10 cellular contexts compared by ENCODE assay signal in genomic region chr1:229407206-229408026, GRCh38. TPM values are rescaled to one million over a fixed set of nuclear protein-coding genes. Genes with fewer than 3 reads are reported as not detected.
A peak's percentile ranks its signal among the peaks of the same experiment; 100 is the strongest.
DNase-seq lines count a peak whose midpoint lies in the region; ATAC-seq and TF ChIP-seq lines count a peak whose summit lies in the region.
"Had no signal": no experiment of that assay in that cellular context is flagged by ENCODE, and none has a peak within 500 bp of the region (broad histone marks: within the 10 kb centered on the region; RNA-seq: fewer than 3 reads in every experiment).

No MANE protein-coding gene starts in this region.

- DNase-seq in heart left ventricle = peak in 1 of 5 donors; percentile 39
- DNase-seq in Right ventricle myocardium inferior (ENCODE audit: missing footprints) = no peak
- DNase-seq in colonic mucosa = no peak
- peak; percentile 15 for DNase-seq in naive B cell
- peak; percentile 58 for DNase-seq in upper lobe of right lung
- no peak for DNase-seq in SIG-M5 treated with dmso at 0.1 percent for 504 hours (lab: John Stamatoyannopoulos, UW; ENCODE audit: unreplicated experiment)
- DNase-seq: activated naive CD4-positive, alpha-beta T cell treated with Interleukin-2 at 50 U/mL for 16 hours; DMS 273 treated with DMSO at 0.1 percent for 48 hours had no signal

- H3K36me3 ChIP-seq in heart left ventricle (no peaks in the 10 kb centered on the region), colonic mucosa (no peaks in the 10 kb centered on the region), upper lobe of right lung (no peaks in the 10 kb centered on the region)

- H3K27me3 Mint-ChIP-seq in naive B cell = peaks cover 57 to 78% (median 77%) of the 10 kb centered on the region in 3 donors

- H3K9me3 ChIP-seq in heart left ventricle (no peaks in the 10 kb centered on the region), colonic mucosa (no peaks in the 10 kb centered on the region), upper lobe of right lung (no peaks in the 10 kb centered on the region)

- intact Hi-C loops in heart left ventricle (cut with DNase I) (loop anchor here in 3 of 10 donors (2.0 to 5.0 kb wide), 3 partner anchors 23 to 35 kb away; partner anchors contain the start of gene ACTA1 (in 1 of the 3)), Right ventricle myocardium inferior (cut with DNase I) (no loop called here), colonic mucosa (cut with DNase I) (no loop called here), upper lobe of right lung (cut with DNase I) (no loop called here)

- peaks cover 0 to 3% (median 0%) of the 10 kb centered on the region in 7 donors for H3K9me3 Mint-ChIP-seq in naive B cell

- H3K36me3 Mint-ChIP-seq in naive B cell = no peaks in the 10 kb centered on the region

- H3K27ac ChIP-seq in heart left ventricle (peak overlapping the region in 11 of 12 donors; percentile 19 to 98 (median 91)), colonic mucosa (no peak overlapping the region), upper lobe of right lung (no peak overlapping the region)

- 6 to 11% (median 7%) methylated on average over 41 to 68 of the region's 68 CpGs for WGBS in heart left ventricle, 4 donors

- H3K27ac Mint-ChIP-seq in naive B cell = peak overlapping the region in 1 of 6 donors; percentile 45

- peaks cover 20 to 28% (median 23%) of the 10 kb centered on the region in 3 donors for H3K4me1 Mint-ChIP-seq in naive B cell

- H3K27me3 ChIP-seq in heart left ventricle (peaks cover 0 to 50% (median 25%) of the 10 kb centered on the region in 9 donors), colonic mucosa (peaks cover 10% of the 10 kb centered on the region), upper lobe of right lung (peaks cover 54% of the 10 kb centered on the region)

- peak overlapping the region in 1 of 2 donors; percentile 37 for H3K9ac ChIP-seq in colonic mucosa (ENCODE audit: low read depth in 2 of 2, low read length in 2 of 2)

- TF ChIP-seq POLR2A in heart left ventricle (IDR thresholded peaks at IDR 0.05) = no peak

- TF ChIP-seq CTCF in heart left ventricle (IDR thresholded peaks at IDR 0.05) = no peak
- TF ChIP-seq CTCF in colonic mucosa (IDR thresholded peaks at IDR 0.05) = no peak
- TF ChIP-seq CTCF in upper lobe of right lung (IDR thresholded peaks at IDR 0.05) = no peak

- H3K4me3 ChIP-seq in heart left ventricle = peak overlapping the region in 10 of 12 donors; percentile 3 to 44 (median 28)
- H3K4me3 ChIP-seq in colonic mucosa = peak overlapping the region; percentile 12
- H3K4me3 ChIP-seq in upper lobe of right lung = peak overlapping the region; percentile 33

- H3K4me3 Mint-ChIP-seq in naive B cell = peak overlapping the region; percentile 49 to 91 (median 84)

- H3K4me1 ChIP-seq in heart left ventricle = peaks cover 3 to 51% (median 37%) of the 10 kb centered on the region in 12 donors
- peaks cover 9% of the 10 kb centered on the region for H3K4me1 ChIP-seq in colonic mucosa
- peaks cover 22% of the 10 kb centered on the region for H3K4me1 ChIP-seq in upper lobe of right lung

- no peak for ATAC-seq in heart left ventricle
- no peak for ATAC-seq in Right ventricle myocardium inferior
- peak; percentile 34 to 52 for ATAC-seq in naive B cell (ENCODE audit: low read depth in 2 of 2)
- no peak for ATAC-seq in upper lobe of right lung
- ATAC-seq in GM21737 (IDR thresholded peaks at IDR 0.05; ENCODE audit: unreplicated experiment) = no peak
- ATAC-seq in HG03342 (IDR thresholded peaks at IDR 0.05; ENCODE audit: unreplicated experiment) = no peak

RNA-seq across cellular contexts. Expression of gene ACTA1, which starts 26.5 kb away (rescaled TPM):
- total RNA-seq in heart left ventricle = over 10,000 TPM in 4 of 9 donors, 1,000 to 10,000 TPM in 5; 1,926 to 30,941 (median 8,947) TPM
- polyA plus RNA-seq in heart left ventricle = 1,000 to 10,000 TPM; 3,190 to 8,475 TPM
- 1,694 TPM for total RNA-seq in Right ventricle myocardium inferior
- 1 to 10 TPM in 1 of 2 donors, not detected in 1; 2.4 TPM for total RNA-seq in colonic mucosa
- polyA plus RNA-seq in naive B cell (ENCODE audit: low read depth in 6 of 6) = not detected
- not detected for total RNA-seq in upper lobe of right lung

Comparison
In these comparisons a context has a peak if more than half of its experiments do, and no peak if none do; other contexts are left out.
1. ATAC-seq: peak in naive B cell (2 of 2); none in heart left ventricle (0 of 4), Right ventricle myocardium inferior (single experiment), upper lobe of right lung (single experiment), GM21737 (single experiment) and HG03342 (single experiment).
2. DNase-seq: peak in naive B cell (single experiment) and upper lobe of right lung (single experiment); none in Right ventricle myocardium inferior (single experiment), colonic mucosa (single experiment) and SIG-M5 treated with dmso at 0.1 percent for 504 hours (single experiment).
3. H3K27ac ChIP-seq: peak in heart left ventricle (11 of 12); none in colonic mucosa (single experiment) and upper lobe of right lung (single experiment).
4. RNA of gene ACTA1, which starts 26.5 kb away (total RNA-seq): 1,926 to 30,941 TPM in heart left ventricle and 1,694 TPM in Right ventricle myocardium inferior (single experiment); 2.4 TPM in colonic mucosa and not detected in upper lobe of right lung (single experiment); every median in the first group is over 100 times any median in the second.
5. Peak in every context shown above with its lines, with median percentiles within 50 percentile points of each other: H3K4me3 ChIP-seq.